28 cellular contexts compared by ENCODE assay signal in the genomic region with DNA sequence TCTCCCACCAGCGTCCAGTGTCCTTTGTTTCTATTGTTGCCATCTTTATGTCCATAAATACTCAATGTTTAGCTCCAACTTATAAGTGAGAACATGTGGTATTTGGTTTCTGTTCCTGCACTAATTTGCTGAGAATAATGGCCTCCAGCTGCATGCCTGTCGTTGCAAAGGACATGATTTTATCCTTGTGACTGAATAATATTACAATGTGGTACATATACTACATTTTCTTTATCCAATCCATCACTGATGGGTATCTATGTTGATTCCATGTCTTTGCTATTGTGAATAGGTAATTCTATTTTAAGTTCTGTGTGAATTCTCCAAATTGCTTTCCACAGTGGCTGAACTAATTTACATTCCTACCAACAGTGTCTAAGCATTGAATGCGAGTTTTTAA.
DNase-seq lines count a peak whose midpoint lies in the region; ATAC-seq, FAIRE-seq and TF ChIP-seq lines count a peak whose summit lies in the region.
"Had no signal": no experiment of that assay in that cellular context is flagged by ENCODE, and none has a peak within 500 bp of the region (broad histone marks: within the 10 kb centered on the region; RNA-seq: fewer than 3 reads in every experiment).

No MANE protein-coding gene starts in this region.

- peak; percentile 73 for FAIRE-seq in H54 (lab: Jason Lieb, UNC)
- FAIRE-seq: A204.1, GM12878, GM12892, GM18507, GM19239 had no signal

- no peaks in the 10 kb centered on the region for H3K27me3 ChIP-seq in right cardiac atrium (ENCODE audit: control insufficient read depth, insufficient read depth)
- H3K27me3 ChIP-seq: BLaER1 treated with 17β-estradiol and CSF1 and Interleukin-3, amounts not matched to agents 10 nM and 100 nM had no signal

- no peak for ATAC-seq in SK-N-SH treated with all-trans-retinoic acid at 6 μM for 48 hours
- no peak for ATAC-seq in GM18868 (IDR thresholded peaks at IDR 0.05; ENCODE audit: unreplicated experiment)
- ATAC-seq in right cardiac atrium = no peak
- ATAC-seq: CD8-positive, alpha-beta T cell; GM12878 had no signal

- H3K9me3 Mint-ChIP-seq in progenitor cell of endocrine pancreas (ENCODE audit: low read depth) = peaks cover 3% of the 10 kb centered on the region
- H3K9me3 Mint-ChIP-seq: CD4-positive, alpha-beta T cell; CD8-positive, alpha-beta T cell had no signal

- H3K4me1 ChIP-seq in right cardiac atrium (ENCODE audit: control insufficient read depth, insufficient read depth, low read length) = peaks cover 1% of the 10 kb centered on the region

- no peaks in the 10 kb centered on the region for H3K36me3 Mint-ChIP-seq in progenitor cell of endocrine pancreas (ENCODE audit: insufficient read depth)
- H3K36me3 Mint-ChIP-seq: CD8-positive, alpha-beta T cell had no signal

- no peak overlapping the region for H3K27ac ChIP-seq in right cardiac atrium (ENCODE audit: low read length)
- H3K27ac ChIP-seq: BLaER1 treated with 17β-estradiol and CSF1 and Interleukin-3, amounts not matched to agents 10 nM and 100 nM; C4-2B had no signal

- H3K27ac Mint-ChIP-seq in progenitor cell of endocrine pancreas = peak overlapping the region; percentile 67
- H3K27ac Mint-ChIP-seq: B cell; CD4-positive, alpha-beta T cell; CD8-positive, alpha-beta T cell had no signal

- H3K4me1 Mint-ChIP-seq in progenitor cell of endocrine pancreas (ENCODE audit: low read depth) = peaks cover 10% of the 10 kb centered on the region
- H3K4me1 Mint-ChIP-seq: B cell had no signal

- TF ChIP-seq CTCF in progenitor cell of endocrine pancreas (IDR thresholded peaks at IDR 0.05; ENCODE audit: unreplicated experiment) (no peak), GM20000 (IDR thresholded peaks at IDR 0.05; ENCODE audit: extremely low read depth, missing control alignments) (no peak)

- H3K4me3 ChIP-seq in right cardiac atrium (ENCODE audit: low read length) = no peak overlapping the region
- H3K4me3 ChIP-seq: BLaER1 treated with 17β-estradiol and CSF1 and Interleukin-3, amounts not matched to agents 10 nM and 100 nM; GM12878 had no signal

- H3K9me3 ChIP-seq in right cardiac atrium (ENCODE audit: control insufficient read depth, low read length) = no peaks in the 10 kb centered on the region

- TF ChIP-seq POLR2A in H54 (IDR thresholded peaks at IDR 0.05; ENCODE audit: low read depth, low read length) = no peak

- WGBS in right cardiac atrium = 83% methylated on average over 3 of the region's 3 CpGs

- H3K27me3 Mint-ChIP-seq in progenitor cell of endocrine pancreas = no peaks in the 10 kb centered on the region
- H3K27me3 Mint-ChIP-seq: B cell; CD4-positive, alpha-beta T cell had no signal

- H3K4me3 Mint-ChIP-seq in progenitor cell of endocrine pancreas (ENCODE audit: low read depth) = no peak overlapping the region
- H3K4me3 Mint-ChIP-seq: B cell; CD4-positive, alpha-beta T cell; CD8-positive, alpha-beta T cell had no signal

- DNase-seq in H54 (ENCODE audit: insufficient read length, low spot score) (no peak), SK-N-DZ (ENCODE audit: low spot score) (peak; percentile 10), progenitor cell of endocrine pancreas (ENCODE audit: low spot score, unreplicated experiment) (no peak), T-helper 2 cell (no peak), GM20000 (ENCODE audit: low spot score) (no peak), right cardiac atrium (no peak)
- DNase-seq: 8988T; AML-193; CD4-positive, alpha-beta T cell; CD8-positive, alpha-beta T cell; COR-L47; DMS 273 treated with DMSO at 0.1 percent for 48 hours; DMS153; DMS53; DMS79; DND-41; EL; GDM1 had no signal

- intact Hi-C loops in right cardiac atrium (cut with DNase I) = no loop called here

TF ChIP-seq in SK-N-SH treated with all-trans-retinoic acid at 6 μM for 48 hours, 23 proteins besides CTCF, POLR2A, EP300 and RAD21:
- TF ChIP-seq ZNF70 (CRISPR knock-in tag; IDR thresholded peaks at IDR 0.05) (no peak), BACH2 (CRISPR knock-in tag; IDR thresholded peaks at IDR 0.05; ENCODE audit: borderline replicate concordance) (no peak), ZNF565 (CRISPR knock-in tag; conservative IDR thresholded peaks at IDR 0.05; ENCODE audit: low read depth) (no peak), TCF4 (CRISPR knock-in tag; IDR thresholded peaks at IDR 0.05; ENCODE audit: borderline replicate concordance) (peak; percentile 81), ARNTL (CRISPR knock-in tag; IDR thresholded peaks at IDR 0.05; ENCODE audit: borderline replicate concordance, low read depth) (no peak), ESRRG (CRISPR knock-in tag; IDR thresholded peaks at IDR 0.05) (no peak), SNAI2 (CRISPR knock-in tag; IDR thresholded peaks at IDR 0.05) (no peak), ZNF8 (CRISPR knock-in tag; IDR thresholded peaks at IDR 0.05) (peak; percentile 88), OSR1 (CRISPR knock-in tag; IDR thresholded peaks at IDR 0.05) (no peak), GLIS3 (CRISPR knock-in tag; IDR thresholded peaks at IDR 0.05) (no peak), CSDC2 (CRISPR knock-in tag; IDR thresholded peaks at IDR 0.05) (no peak), PPARA (CRISPR knock-in tag; IDR thresholded peaks at IDR 0.05; ENCODE audit: borderline replicate concordance) (no peak)
- TF ChIP-seq, protein P1, sequence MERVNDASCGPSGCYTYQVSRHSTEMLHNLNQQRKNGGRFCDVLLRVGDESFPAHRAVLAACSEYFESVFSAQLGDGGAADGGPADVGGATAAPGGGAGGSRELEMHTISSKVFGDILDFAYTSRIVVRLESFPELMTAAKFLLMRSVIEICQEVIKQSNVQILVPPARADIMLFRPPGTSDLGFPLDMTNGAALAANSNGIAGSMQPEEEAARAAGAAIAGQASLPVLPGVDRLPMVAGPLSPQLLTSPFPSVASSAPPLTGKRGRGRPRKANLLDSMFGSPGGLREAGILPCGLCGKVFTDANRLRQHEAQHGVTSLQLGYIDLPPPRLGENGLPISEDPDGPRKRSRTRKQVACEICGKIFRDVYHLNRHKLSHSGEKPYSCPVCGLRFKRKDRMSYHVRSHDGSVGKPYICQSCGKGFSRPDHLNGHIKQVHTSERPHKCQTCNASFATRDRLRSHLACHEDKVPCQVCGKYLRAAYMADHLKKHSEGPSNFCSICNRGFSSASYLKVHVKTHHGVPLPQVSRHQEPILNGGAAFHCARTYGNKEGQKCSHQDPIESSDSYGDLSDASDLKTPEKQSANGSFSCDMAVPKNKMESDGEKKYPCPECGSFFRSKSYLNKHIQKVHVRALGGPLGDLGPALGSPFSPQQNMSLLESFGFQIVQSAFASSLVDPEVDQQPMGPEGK (CRISPR knock-in tag; IDR thresholded peaks at IDR 0.05; ENCODE audit: borderline replicate concordance) = no peak
TF ChIP-seq in SK-N-SH treated with all-trans-retinoic acid at 6 μM for 48 hours: peak in this region for 2.
